ENCODE assay signal across 8 cellular contexts in genomic region chr7:152462995-152463713, GRCh38. TPM values are rescaled to one million over a fixed set of nuclear protein-coding genes. Genes with fewer than 3 reads are reported as not detected.
DNase-seq lines count a peak whose midpoint lies in the region; ATAC-seq and TF ChIP-seq lines count a peak whose summit lies in the region.

No MANE protein-coding gene starts in this region.

- POLR2A ChIA-PET in HEK293 (lab: Yijun Ruan, JAX): interaction anchor here (0.6 to 0.9 kb wide), 2 partner anchors 29 to 39 kb away, joined by 3 to 4 read pairs; no protein-coding TSS in a partner anchor
- POLR2A ChIA-PET in activated naive CD8-positive, alpha-beta T cell treated with anti-CD3 and anti-CD28 coated beads, Interleukin-2, amount 10 ng/mL, durations not matched to agents 7 days and 5 days (lab: Charles Lee): interaction anchor here (0.6 to 2.0 kb wide), 5 partner anchors 28 to 212 kb away, joined by 3 to 24 read pairs (median 6); partner anchors contain the start of genes KMT2C and XRCC2

- no peaks in the 10 kb centered on the region for H3K9me3 Mint-ChIP-seq in activated naive CD4-positive, alpha-beta T cell treated with anti-CD3 and anti-CD28 coated beads for 36 hours
- H3K9me3 Mint-ChIP-seq in activated naive CD8-positive, alpha-beta T cell treated with anti-CD3 and anti-CD28 coated beads, Interleukin-2, amount 10 ng/mL, durations not matched to agents 7 days and 5 days: no peaks in the 10 kb centered on the region

- H3K4me1 ChIP-seq in HEK293 (ENCODE audit: control insufficient read depth, insufficient read depth, low read length): peaks cover 4% of the 10 kb centered on the region; the same call in 1 of the 2 replicates

- no peaks in the 10 kb centered on the region for H3K36me3 ChIP-seq in HEK293 (ENCODE audit: control insufficient read depth in 2 of 2, insufficient read depth in 1 of 2, low read length in 2 of 2)

- no peak for DNase-seq in activated naive CD4-positive, alpha-beta T cell treated with anti-CD3 and anti-CD28 coated beads for 36 hours
- DNase-seq in activated naive CD4-positive, alpha-beta T cell (lab: John Stamatoyannopoulos, UW): no peak
- no peak for DNase-seq in NB4 (ENCODE audit: low read depth)
- no peak for DNase-seq in activated naive CD8-positive, alpha-beta T cell treated with anti-CD3 and anti-CD28 coated beads, Interleukin-2, amount 10 ng/mL, durations not matched to agents 7 days and 5 days
- no peak for DNase-seq in left ventricle myocardium superior
- DNase-seq in retina: peak; percentile 91
- DNase-seq in OCI-M2 (lab: John Stamatoyannopoulos, UW; ENCODE audit: unreplicated experiment): no peak

- peaks cover 8% of the 10 kb centered on the region for H3K4me1 Mint-ChIP-seq in activated naive CD4-positive, alpha-beta T cell treated with anti-CD3 and anti-CD28 coated beads for 36 hours (ENCODE audit: low read depth)
- peaks cover 11% of the 10 kb centered on the region for H3K4me1 Mint-ChIP-seq in activated naive CD8-positive, alpha-beta T cell treated with anti-CD3 and anti-CD28 coated beads, Interleukin-2, amount 10 ng/mL, durations not matched to agents 7 days and 5 days

- intact Hi-C loops in activated naive CD4-positive, alpha-beta T cell treated with anti-CD3 and anti-CD28 coated beads for 36 hours (cut with micrococcal nuclease): loop anchor here (1.0 to 5.0 kb wide), 7 partner anchors 27 to 1111 kb away; partner anchors contain the start of genes ACTR3B and KMT2C
- intact Hi-C loops in left ventricle myocardium superior (cut with micrococcal nuclease): no loop called here

- CTCF ChIA-PET in activated naive CD4-positive, alpha-beta T cell treated with anti-CD3 and anti-CD28 coated beads for 36 hours (lab: Charles Lee): interaction anchor here (1.0 kb wide), 1 partner anchor 30 kb away, joined by 3 read pairs; no protein-coding TSS in a partner anchor
- CTCF ChIA-PET in HEK293 (lab: Yijun Ruan, JAX): interaction anchor here (0.6 kb wide), 1 partner anchor 140 kb away, joined by 4 read pairs; no protein-coding TSS in a partner anchor

- H3K4me3 Mint-ChIP-seq in activated naive CD4-positive, alpha-beta T cell treated with anti-CD3 and anti-CD28 coated beads for 36 hours: peak overlapping the region; percentile 89
- H3K4me3 Mint-ChIP-seq in activated naive CD8-positive, alpha-beta T cell treated with anti-CD3 and anti-CD28 coated beads, Interleukin-2, amount 10 ng/mL, durations not matched to agents 7 days and 5 days: peak overlapping the region; percentile 95

- ATAC-seq in activated naive CD8-positive, alpha-beta T cell treated with anti-CD3 and anti-CD28 coated beads, Interleukin-2, amount 10 ng/mL, durations not matched to agents 7 days and 5 days (ENCODE audit: low read depth): peak; percentile 5
- peak; percentile 6 for ATAC-seq in left ventricle myocardium superior

- H3K27ac Mint-ChIP-seq in activated naive CD4-positive, alpha-beta T cell treated with anti-CD3 and anti-CD28 coated beads for 36 hours: peak overlapping the region; percentile 65
- peak overlapping the region; percentile 89 for H3K27ac Mint-ChIP-seq in activated naive CD8-positive, alpha-beta T cell treated with anti-CD3 and anti-CD28 coated beads, Interleukin-2, amount 10 ng/mL, durations not matched to agents 7 days and 5 days

- peak; percentile 63 for TF ChIP-seq POLR2A in NB4 (IDR thresholded peaks at IDR 0.05; ENCODE audit: extremely low read depth, insufficient read length)

- H3K4me3 ChIP-seq in HEK293 (ENCODE audit: low read depth, low read length) (peak overlapping the region; percentile 74), NB4 (ENCODE audit: low read depth, low read length) (peak overlapping the region; percentile 73)

- H3K27ac ChIP-seq in HEK293 (ENCODE audit: extremely low read depth, low read depth, low read length): peak overlapping the region; percentile 94

- no peaks in the 10 kb centered on the region for H3K27me3 Mint-ChIP-seq in activated naive CD4-positive, alpha-beta T cell treated with anti-CD3 and anti-CD28 coated beads for 36 hours (ENCODE audit: low read depth)
- no peaks in the 10 kb centered on the region for H3K27me3 Mint-ChIP-seq in activated naive CD8-positive, alpha-beta T cell treated with anti-CD3 and anti-CD28 coated beads, Interleukin-2, amount 10 ng/mL, durations not matched to agents 7 days and 5 days

- TF ChIP-seq CTCF in HEK293 (tag by site-specific recombination; IDR thresholded peaks at IDR 0.05) (no peak), NB4 (IDR thresholded peaks at IDR 0.05; ENCODE audit: low read depth, low read length) (no peak)

- no peaks in the 10 kb centered on the region for H3K9me3 ChIP-seq in HEK293 (ENCODE audit: control insufficient read depth, insufficient read depth, low read depth, low read length)

- no peaks in the 10 kb centered on the region for H3K36me3 Mint-ChIP-seq in activated naive CD4-positive, alpha-beta T cell treated with anti-CD3 and anti-CD28 coated beads for 36 hours (ENCODE audit: low read depth)
- no peaks in the 10 kb centered on the region for H3K36me3 Mint-ChIP-seq in activated naive CD8-positive, alpha-beta T cell treated with anti-CD3 and anti-CD28 coated beads, Interleukin-2, amount 10 ng/mL, durations not matched to agents 7 days and 5 days

TF ChIP-seq in HEK293, 187 proteins besides CTCF, POLR2A, EP300 and RAD21 (continues in another document):
- TF ChIP-seq ZNF26 (tag by site-specific recombination; IDR thresholded peaks at IDR 0.05): no peak
- TF ChIP-seq GLIS1 (tag by site-specific recombination; IDR thresholded peaks at IDR 0.05): peak; percentile 65
- no peak for TF ChIP-seq ZNF571 (tag by site-specific recombination; IDR thresholded peaks at IDR 0.05)
- no peak for TF ChIP-seq TCF7L2 (IDR thresholded peaks at IDR 0.05; ENCODE audit: borderline replicate concordance, low read depth, low read length)
- TF ChIP-seq AEBP2 (tag by site-specific recombination; IDR thresholded peaks at IDR 0.05; ENCODE audit: borderline replicate concordance): no peak
- TF ChIP-seq ZNF513 (tag by site-specific recombination; IDR thresholded peaks at IDR 0.05): peak; percentile 93
- TF ChIP-seq ZNF214 (tag by site-specific recombination; IDR thresholded peaks at IDR 0.05; ENCODE audit: borderline replicate concordance): no peak
- no peak for TF ChIP-seq ZNF132 (tag by site-specific recombination; IDR thresholded peaks at IDR 0.05; ENCODE audit: borderline replicate concordance)
- no peak for TF ChIP-seq ZBTB49 (tag by site-specific recombination; IDR thresholded peaks at IDR 0.05; ENCODE audit: low read depth)
- no peak for TF ChIP-seq ZNF174 (tag by site-specific recombination; IDR thresholded peaks at IDR 0.05)

RNA-seq across cellular contexts. Expression of gene KMT2C, which starts 27.4 kb away (rescaled TPM):
- 10 to 100 TPM; 33.8 to 36.1 TPM for total RNA-seq in activated naive CD4-positive, alpha-beta T cell treated with anti-CD3 and anti-CD28 coated beads for 36 hours
- 100 to 1,000 TPM in 1 of 2 experiments, 10 to 100 TPM in 1; 95.5 to 102 TPM for total RNA-seq in activated naive CD8-positive, alpha-beta T cell treated with anti-CD3 and anti-CD28 coated beads, Interleukin-2, amount 10 ng/mL, durations not matched to agents 7 days and 5 days
- total RNA-seq in left ventricle myocardium superior: 40.2 TPM
